8 cellular contexts compared by ENCODE assay signal in genomic region chr17:12789075-12789975, GRCh38. TPM values are rescaled to one million over a fixed set of nuclear protein-coding genes. Genes with fewer than 3 reads are reported as not detected.
DNase-seq lines count a peak whose midpoint lies in the region; ATAC-seq and TF ChIP-seq lines count a peak whose summit lies in the region.

ARHGAP44 (plus strand) TSS chr17:12789498; CDS start chr17:12789839, 341 bp downstream.

- TF ChIP-seq CTCF in CD14-positive monocyte (IDR thresholded peaks at IDR 0.05) (no peak), brain microvascular endothelial cell (IDR thresholded peaks at IDR 0.05; ENCODE audit: low read depth, low read length, missing control alignments) (no peak)

- H3K4me1 Mint-ChIP-seq in CD14-positive monocyte, result peaks cover 6% of the 10 kb centered on the region

- intact Hi-C loops in CD14-positive monocyte (cut with micrococcal nuclease) (no loop called here), sciatic nerve (cut with DNase I) (no loop called here)

- H3K27me3 Mint-ChIP-seq in CD14-positive monocyte (ENCODE audit: low read depth in 3 of 3), result peaks cover 31 to 35% (median 35%) of the 10 kb centered on the region in 3 donors

- H3K4me1 ChIP-seq in NT2/D1 (ENCODE audit: insufficient read depth, insufficient read length) (no peaks in the 10 kb centered on the region), iPS-18a (ENCODE audit: control insufficient read depth, low read depth, low read length) (peaks cover 8% of the 10 kb centered on the region)

- H3K27me3 ChIP-seq in NT2/D1 (ENCODE audit: insufficient read depth, insufficient read length) (peaks cover 15% of the 10 kb centered on the region), brain microvascular endothelial cell (replicated peaks) (no peaks in the 10 kb centered on the region), iPS-18a (ENCODE audit: control insufficient read depth, insufficient read depth, low read length) (peaks cover 8% of the 10 kb centered on the region)

- peak within 1 kb of the TSS; percentile 80 for H3K9ac ChIP-seq in NT2/D1 (ENCODE audit: insufficient read length, low read depth)
- peak within 1 kb of the TSS; percentile 15 for H3K9ac ChIP-seq in iPS-18a (ENCODE audit: low read length)

- H3K9me3 ChIP-seq in NT2/D1 (ENCODE audit: insufficient read depth, low read length) (no peaks in the 10 kb centered on the region), iPS-18a (ENCODE audit: control insufficient read depth, low read depth, low read length) (no peaks in the 10 kb centered on the region)

- peaks cover 0 to 10% (median 5%) of the 10 kb centered on the region in 7 donors for H3K9me3 Mint-ChIP-seq in CD14-positive monocyte

- ATAC-seq in GM18907 (IDR thresholded peaks at IDR 0.05; ENCODE audit: unreplicated experiment) (peak; percentile 97), HG03066 (IDR thresholded peaks at IDR 0.05; ENCODE audit: low read depth, unreplicated experiment) (peak; percentile 92), sciatic nerve (peak; percentile 93)

- in situ Hi-C loops in brain microvascular endothelial cell (cut with HindIII; ENCODE audit: low pct_ligation_motif_present, low sequenced_read_pairs), result no loop called here

- DNase-seq in CD14-positive monocyte (ENCODE audit: low spot score) (no peak), NT2/D1 (ENCODE audit: low read depth, low spot score) (peak; percentile 44), brain microvascular endothelial cell (peak; percentile 40), sciatic nerve (ENCODE audit: low spot score) (peak; percentile 73), NCI-H1092 treated with DMSO at 0.1 percent for 48 hours (lab: John Stamatoyannopoulos, UW) (no peak)

- peak within 1 kb of the TSS; percentile 88 for H3K4me3 ChIP-seq in NT2/D1 (ENCODE audit: insufficient read length, low read depth)
- peak within 1 kb of the TSS; percentile 65 for H3K4me3 ChIP-seq in brain microvascular endothelial cell (ENCODE audit: low read depth, low read length)
- peak within 1 kb of the TSS; percentile 58 for H3K4me3 ChIP-seq in iPS-18a (ENCODE audit: low read length)

- H3K27ac ChIP-seq in brain microvascular endothelial cell, result no peak within 1 kb of the TSS
- no peak within 1 kb of the TSS for H3K27ac ChIP-seq in iPS-18a (ENCODE audit: low read length)

- H3K4me3 Mint-ChIP-seq in CD14-positive monocyte, result peak within 1 kb of the TSS; percentile 60 to 81

- H3K27ac Mint-ChIP-seq in CD14-positive monocyte, result peak within 1 kb of the TSS in 1 of 7 donors; percentile 7

- H3K36me3 ChIP-seq in NT2/D1 (ENCODE audit: insufficient read depth, insufficient read length, low read length), result no peaks in the 10 kb centered on the region
- no peaks in the 10 kb centered on the region for H3K36me3 ChIP-seq in brain microvascular endothelial cell (replicated peaks)
- no peaks in the 10 kb centered on the region for H3K36me3 ChIP-seq in iPS-18a (ENCODE audit: control insufficient read depth, low read depth, low read length)

- peaks cover 0 to 3% of the 10 kb centered on the region in 2 donors for H3K36me3 Mint-ChIP-seq in CD14-positive monocyte

RNA-seq across cellular contexts. Expression of gene ARHGAP44, which starts in this region (rescaled TPM):
- not detected for polyA plus RNA-seq in CD14-positive monocyte
- 6.4 TPM for total RNA-seq in sciatic nerve

Comparison
In these comparisons a context has a peak if more than half of its experiments do, and no peak if none do; other contexts are left out.
1. DNase-seq: peak in NT2/D1 (single experiment), brain microvascular endothelial cell (single experiment) and sciatic nerve (single experiment); none in CD14-positive monocyte (single experiment) and NCI-H1092 treated with DMSO at 0.1 percent for 48 hours (single experiment).
2. Peak in every context shown above with its lines, with median percentiles within 50 percentile points of each other: ATAC-seq and H3K4me3 ChIP-seq.